Comparison of ENCODE assay signal across 15 cellular contexts in genomic region chr6:42400031-42400760, GRCh38.
"Had no signal": no experiment of that assay in that cellular context is flagged by ENCODE, and none has a peak within 500 bp of the region (broad histone marks: within the 10 kb centered on the region; RNA-seq: fewer than 3 reads in every experiment).

No MANE protein-coding gene starts in this region.

- H3K9me3 Mint-ChIP-seq: memory B cell, WTC11 had no signal

- ATAC-seq: activated CD8-positive, alpha-beta T cell treated with anti-CD3 and anti-CD28 coated beads, Interleukin-2, amount 10 ng/mL, durations not matched to agents 7 days and 5 days; gastroesophageal sphincter; heart right ventricle; left lung; right lobe of liver; upper lobe of right lung; WTC11 had no signal

- H3K4me3 Mint-ChIP-seq: activated CD8-positive, alpha-beta T cell treated with anti-CD3 and anti-CD28 coated beads, Interleukin-2, amount 10 ng/mL, durations not matched to agents 7 days and 5 days; memory B cell; WTC11 had no signal

- H3K27ac Mint-ChIP-seq: activated CD8-positive, alpha-beta T cell treated with anti-CD3 and anti-CD28 coated beads, Interleukin-2, amount 10 ng/mL, durations not matched to agents 7 days and 5 days; memory B cell; WTC11 had no signal

- H3K4me3 ChIP-seq: dorsolateral prefrontal cortex, gastroesophageal sphincter, heart right ventricle, left lung, ovary, right lobe of liver, thoracic aorta, upper lobe of right lung had no signal

- H3K27me3 ChIP-seq: dorsolateral prefrontal cortex, gastroesophageal sphincter, heart right ventricle, left lung, ovary, right lobe of liver, upper lobe of right lung had no signal

- H3K27ac ChIP-seq: dorsolateral prefrontal cortex, gastroesophageal sphincter, heart right ventricle, left lung, ovary, right lobe of liver, thoracic aorta, upper lobe of right lung had no signal

- H3K9me3 ChIP-seq: gastroesophageal sphincter, heart right ventricle, left lung, ovary, right lobe of liver, thoracic aorta, upper lobe of right lung had no signal

- H3K36me3 Mint-ChIP-seq: memory B cell, WTC11 had no signal

- H3K4me1 ChIP-seq: right lobe of liver had no signal

- DNase-seq: activated CD4-positive, alpha-beta T cell treated with anti-CD3 and anti-CD28 coated beads for 4 hours; activated CD8-positive, alpha-beta T cell treated with anti-CD3 and anti-CD28 coated beads, Interleukin-2, amount 10 ng/mL, durations not matched to agents 7 days and 5 days; activated naive CD4-positive, alpha-beta T cell; dorsolateral prefrontal cortex; heart right ventricle; left lung; SIG-M5; T-helper 2 cell; upper lobe of right lung had no signal

- H3K27me3 Mint-ChIP-seq: memory B cell had no signal

- H3K36me3 ChIP-seq: gastroesophageal sphincter, heart right ventricle, left lung, ovary, right lobe of liver, thoracic aorta, upper lobe of right lung had no signal
